8 cellular contexts compared by ENCODE assay signal in the genomic region with DNA sequence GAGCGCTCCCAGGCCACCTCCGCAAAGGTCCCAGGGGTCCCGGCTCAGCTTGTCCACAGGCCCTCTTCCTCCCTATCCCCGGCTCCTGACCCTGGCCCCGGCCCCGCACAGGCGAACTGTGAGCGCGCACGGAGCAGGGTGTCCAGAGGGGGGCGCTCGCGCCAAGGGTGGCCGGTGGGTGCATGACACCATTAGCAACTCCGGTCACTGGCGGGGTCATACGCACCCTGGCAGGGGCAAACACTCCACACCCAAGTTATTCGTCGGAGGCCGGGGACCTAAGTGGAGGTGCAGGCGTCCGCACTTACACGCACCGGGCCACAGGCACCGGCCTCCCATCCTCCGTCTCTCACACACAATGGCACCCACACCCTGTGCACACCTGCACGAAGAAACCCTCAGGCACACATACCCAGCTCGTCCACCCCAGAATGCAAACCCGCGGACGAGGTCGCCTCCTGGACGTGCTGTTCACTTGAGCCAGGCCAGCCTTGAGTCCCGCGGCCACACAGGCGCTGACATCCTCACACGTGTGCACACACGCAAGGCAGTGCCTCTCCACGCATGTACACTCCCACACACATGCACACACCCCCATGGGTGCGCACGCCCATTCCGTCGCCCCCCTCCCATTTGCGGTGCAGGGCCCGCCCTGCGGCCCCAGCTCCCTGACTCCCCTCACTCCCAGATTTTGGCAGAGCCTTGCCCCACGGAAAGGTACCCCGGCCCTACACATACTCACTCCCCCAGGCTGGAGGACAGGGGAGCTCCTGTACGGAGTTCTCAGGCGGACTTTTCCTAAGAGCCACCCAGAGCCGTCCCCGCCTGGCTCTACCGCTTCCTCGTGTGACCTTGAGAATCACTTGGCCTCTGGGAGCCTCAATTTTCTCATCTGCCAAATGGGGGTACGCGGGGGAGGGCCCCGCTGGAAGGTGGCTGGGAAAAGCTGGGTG. TPM values are rescaled to one million over a fixed set of nuclear protein-coding genes. Genes with fewer than 3 reads are reported as not detected.
A peak's percentile ranks its signal among the peaks of the same experiment; 100 is the strongest.
DNase-seq lines count a peak whose midpoint lies in the region; ATAC-seq and TF ChIP-seq lines count a peak whose summit lies in the region.

A gene (minus strand): TSS at position 552 of the 953 bp plus-strand sequence. CDS start 1,276 bp downstream, outside the sequence.

- H3K36me3 Mint-ChIP-seq in naive B cell = peaks cover 0 to 10% of the 10 kb centered on the region in 2 donors
- peaks cover 22% of the 10 kb centered on the region for H3K36me3 Mint-ChIP-seq in stimulated activated memory B cell treated with anti-CD40 and anti-IgM and Interleukin-4, amounts not matched to agents 10 μg/mL and 1 μg/mL and 100 μg/mL, for 72 hours

- peak; percentile 80 for TF ChIP-seq CTCF in GM12872 (IDR thresholded peaks at IDR 0.05; ENCODE audit: insufficient read depth, low read depth, low read length)

- H3K4me1 Mint-ChIP-seq in naive B cell = peaks cover 47 to 77% (median 60%) of the 10 kb centered on the region in 3 donors
- peaks cover 48% of the 10 kb centered on the region for H3K4me1 Mint-ChIP-seq in stimulated activated memory B cell treated with anti-CD40 and anti-IgM and Interleukin-4, amounts not matched to agents 10 μg/mL and 1 μg/mL and 100 μg/mL, for 72 hours

- peak within 1 kb of the TSS; percentile 98 to 99 (median 99) for H3K27ac Mint-ChIP-seq in naive B cell
- H3K27ac Mint-ChIP-seq in stimulated activated memory B cell treated with anti-CD40 and anti-IgM and Interleukin-4, amounts not matched to agents 10 μg/mL and 1 μg/mL and 100 μg/mL, for 72 hours = peak within 1 kb of the TSS; percentile 94

- peak within 1 kb of the TSS; percentile 93 to 100 (median 98) for H3K4me3 Mint-ChIP-seq in naive B cell
- peak within 1 kb of the TSS; percentile 86 for H3K4me3 Mint-ChIP-seq in stimulated activated memory B cell treated with anti-CD40 and anti-IgM and Interleukin-4, amounts not matched to agents 10 μg/mL and 1 μg/mL and 100 μg/mL, for 72 hours

- H3K27me3 Mint-ChIP-seq in naive B cell = no peaks in the 10 kb centered on the region
- H3K27me3 Mint-ChIP-seq in stimulated activated memory B cell treated with anti-CD40 and anti-IgM and Interleukin-4, amounts not matched to agents 10 μg/mL and 1 μg/mL and 100 μg/mL, for 72 hours = no peaks in the 10 kb centered on the region

- H3K9me3 Mint-ChIP-seq in naive B cell = no peaks in the 10 kb centered on the region
- H3K9me3 Mint-ChIP-seq in stimulated activated memory B cell treated with anti-CD40 and anti-IgM and Interleukin-4, amounts not matched to agents 10 μg/mL and 1 μg/mL and 100 μg/mL, for 72 hours = no peaks in the 10 kb centered on the region

- TF ChIP-seq POLR2A in erythroblast (IDR thresholded peaks at IDR 0.05; ENCODE audit: low read length) = no peak

- peak; percentile 58 for DNase-seq in NCI-H748 (lab: John Stamatoyannopoulos, UW; ENCODE audit: unreplicated experiment)
- DNase-seq in activated T-cell treated with anti-CD3 and anti-CD28 coated beads for 1 hour (ENCODE audit: low read depth) = peak; percentile 92
- peak; percentile 63 to 65 for DNase-seq in erythroblast (lab: John Stamatoyannopoulos, UW)
- peak; percentile 88 for DNase-seq in naive B cell
- no peak for DNase-seq in DMS153 treated with DMSO at 0.1 percent for 48 hours (lab: John Stamatoyannopoulos, UW; ENCODE audit: unreplicated experiment)
- no peak for DNase-seq in NCI-H2081 (lab: John Stamatoyannopoulos, UW)

- peak; percentile 45 to 46 for ATAC-seq in naive B cell (ENCODE audit: low read depth in 2 of 2)
- peak; percentile 70 for ATAC-seq in stimulated activated memory B cell treated with anti-CD40 and anti-IgM and Interleukin-4, amounts not matched to agents 10 μg/mL and 1 μg/mL and 100 μg/mL, for 72 hours

RNA-seq across cellular contexts. Expression of the gene that starts here (rescaled TPM):
- 100 to 1,000 TPM; 274 to 429 (median 285) TPM for polyA plus RNA-seq in naive B cell (ENCODE audit: low read depth in 6 of 6)

Comparison
In these comparisons a context has a peak if more than half of its experiments do, and no peak if none do; other contexts are left out.
1. DNase-seq: peak in NCI-H748 (single experiment), activated T-cell treated with anti-CD3 and anti-CD28 coated beads for 1 hour (single experiment), erythroblast (2 of 2) and naive B cell (single experiment); none in DMS153 treated with DMSO at 0.1 percent for 48 hours (single experiment) and NCI-H2081 (0 of 2).